In genomic region chr14:42130809-42131208, GRCh38 we compare ENCODE assay signal across 24 cellular contexts.
DNase-seq lines count a peak whose midpoint lies in the region; TF ChIP-seq lines count a peak whose summit lies in the region.
"Had no signal": no experiment of that assay in that cellular context is flagged by ENCODE, and none has a peak within 500 bp of the region (broad histone marks: within the 10 kb centered on the region; RNA-seq: fewer than 3 reads in every experiment).

No MANE protein-coding gene starts in this region.

- DNase-seq in MCF 10A (ENCODE audit: unreplicated experiment) (peak; percentile 24), breast epithelium (ENCODE audit: low spot score in 2 of 2) (no peak), fibroblast of mammary gland (ENCODE audit: low read depth) (peak; percentile 27), NCI-H1436 (lab: John Stamatoyannopoulos, UW) (no peak), posterior vena cava (ENCODE audit: low spot score) (no peak), DMS114 treated with DMSO at 0.1 percent for 48 hours (lab: John Stamatoyannopoulos, UW; ENCODE audit: unreplicated experiment) (no peak), globus pallidus (ENCODE audit: low spot score) (no peak)
- DNase-seq: AML-193; CD4-positive, alpha-beta T cell; GOT3; HFFc6; NCI-H1092 treated with DMSO at 0.1 percent for 48 hours; NCI-H146; NCI-H2029; NCI-H446 treated with DMSO at 0.1 percent for 48 hours; NCI-H526; NCI-H82; NK-92 treated with Interleukin-12 subunit alpha and Interleukin-12 subunit beta, amount 100 ng/mL, for 24 hours; PC-9; SHP77 had no signal

- no peaks in the 10 kb centered on the region for H3F3A ChIP-seq in SU-DHL-6 (ENCODE audit: insufficient read depth)

- H3K36me3 ChIP-seq in breast epithelium (no peaks in the 10 kb centered on the region), SU-DHL-6 (ENCODE audit: low read length) (no peaks in the 10 kb centered on the region)
- H3K36me3 ChIP-seq: BLaER1 treated with 17β-estradiol and CSF1 and Interleukin-3, amounts not matched to agents 10 nM and 100 nM; HAP-1 had no signal

- no peaks in the 10 kb centered on the region for H3K36me3 Mint-ChIP-seq in MCF 10A (ENCODE audit: insufficient read depth, unreplicated experiment)

- TF ChIP-seq POLR2A in breast epithelium (IDR thresholded peaks at IDR 0.05), result no peak

- intact Hi-C loops in MCF 10A (cut with micrococcal nuclease) (no loop called here), breast epithelium (cut with DNase I; ENCODE audit: low total_unique reads) (no loop called here), posterior vena cava (cut with DNase I) (no loop called here)

- peaks cover 8% of the 10 kb centered on the region for H3K4me1 Mint-ChIP-seq in MCF 10A (ENCODE audit: insufficient read depth, unreplicated experiment)

- no peaks in the 10 kb centered on the region for H3K27me3 Mint-ChIP-seq in MCF 10A (ENCODE audit: insufficient read depth, unreplicated experiment)
- H3K27me3 Mint-ChIP-seq: CD4-positive, alpha-beta T cell had no signal

- peak overlapping the region; percentile 47 for H3K27ac Mint-ChIP-seq in MCF 10A (ENCODE audit: low read depth, unreplicated experiment)
- H3K27ac Mint-ChIP-seq: CD4-positive, alpha-beta T cell; HFFc6 had no signal

- no peak overlapping the region for H3K4me3 Mint-ChIP-seq in MCF 10A (ENCODE audit: unreplicated experiment)
- H3K4me3 Mint-ChIP-seq: CD4-positive, alpha-beta T cell; HFFc6 had no signal

- TF ChIP-seq CTCF in MCF 10A (IDR thresholded peaks at IDR 0.05; ENCODE audit: unreplicated experiment), result no peak
- no peak for TF ChIP-seq CTCF in breast epithelium (IDR thresholded peaks at IDR 0.05)
- TF ChIP-seq CTCF in SU-DHL-6 (IDR thresholded peaks at IDR 0.05; ENCODE audit: insufficient read depth, low read length, poor library complexity, severe bottlenecking), result no peak
- no peak for TF ChIP-seq CTCF in fibroblast of mammary gland (conservative IDR thresholded peaks at IDR 0.05; ENCODE audit: control insufficient read depth, insufficient read depth, low read depth, low read length)

- no peaks in the 10 kb centered on the region for H4K20me1 ChIP-seq in SU-DHL-6 (ENCODE audit: low read depth, low read length)
- H4K20me1 ChIP-seq: BLaER1 treated with 17β-estradiol and CSF1 and Interleukin-3, amounts not matched to agents 10 nM and 100 nM had no signal

- no peaks in the 10 kb centered on the region for H3K9me2 ChIP-seq in SU-DHL-6 (replicated peaks; ENCODE audit: insufficient read depth, low read length)

- H3K9me3 ChIP-seq in breast epithelium (no peaks in the 10 kb centered on the region), SU-DHL-6 (ENCODE audit: insufficient read depth, low read length) (0 out of 2 replicates have a peak, but pooled peaks cover 2% of the 10 kb centered on the region)
- H3K9me3 ChIP-seq: BLaER1 treated with 17β-estradiol and CSF1 and Interleukin-3, amounts not matched to agents 10 nM and 100 nM; HAP-1 had no signal

- no peaks in the 10 kb centered on the region for H3K79me2 ChIP-seq in SU-DHL-6 (ENCODE audit: insufficient read depth, low read length)

- H3K9ac ChIP-seq in SU-DHL-6 (ENCODE audit: low read length), result no peak overlapping the region
- H3K9ac ChIP-seq: BLaER1 treated with 17β-estradiol and CSF1 and Interleukin-3, amounts not matched to agents 10 nM and 100 nM had no signal

- H3K27ac ChIP-seq in breast epithelium, result no peak overlapping the region
- no peak overlapping the region for H3K27ac ChIP-seq in SU-DHL-6 (ENCODE audit: low read depth, low read length)
- H3K27ac ChIP-seq: 22Rv1; BLaER1 treated with 17β-estradiol and CSF1 and Interleukin-3, amounts not matched to agents 10 nM and 100 nM; PC-9 had no signal

- CTCF ChIA-PET in MCF 10A (lab: Yijun Ruan, JAX), result interaction anchor here (0.7 kb wide), 1 partner anchor 763 kb away, joined by 4 read pairs; no protein-coding TSS in a partner anchor

- H2AFZ ChIP-seq in SU-DHL-6 (ENCODE audit: low read depth, low read length, severe bottlenecking), result peak overlapping the region; percentile 39
- H2AFZ ChIP-seq: PC-9 had no signal

- H3K4me3 ChIP-seq in breast epithelium (no peak overlapping the region), SU-DHL-6 (ENCODE audit: insufficient read depth, low read length, poor library complexity, severe bottlenecking) (no peak overlapping the region), fibroblast of mammary gland (ENCODE audit: control insufficient read depth, low read depth, low read length) (no peak overlapping the region)
- H3K4me3 ChIP-seq: BLaER1 treated with 17β-estradiol and CSF1 and Interleukin-3, amounts not matched to agents 10 nM and 100 nM; HAP-1; PC-9 had no signal

- no peak overlapping the region for H3K4me2 ChIP-seq in SU-DHL-6 (ENCODE audit: low read depth, low read length, poor library complexity, severe bottlenecking)
- H3K4me2 ChIP-seq: BLaER1 treated with 17β-estradiol and CSF1 and Interleukin-3, amounts not matched to agents 10 nM and 100 nM; PC-9 had no signal

- POLR2A ChIA-PET in MCF 10A (lab: Yijun Ruan, JAX), result no interaction called here

- BruUV-seq in MCF 10A (replicated peaks; lab: Mats Ljungman, UMichigan), result no TSS peak

- H3K27me3 ChIP-seq in breast epithelium (no peaks in the 10 kb centered on the region), SU-DHL-6 (ENCODE audit: low read length) (no peaks in the 10 kb centered on the region)
- H3K27me3 ChIP-seq: BLaER1 treated with 17β-estradiol and CSF1 and Interleukin-3, amounts not matched to agents 10 nM and 100 nM had no signal

- no peaks in the 10 kb centered on the region for H3K4me1 ChIP-seq in breast epithelium
- H3K4me1 ChIP-seq: BLaER1 treated with 17β-estradiol and CSF1 and Interleukin-3, amounts not matched to agents 10 nM and 100 nM; HAP-1 had no signal

- H3K9me3 Mint-ChIP-seq in MCF 10A (ENCODE audit: unreplicated experiment), result no peaks in the 10 kb centered on the region
- H3K9me3 Mint-ChIP-seq: HFFc6 had no signal

Comparison
In these comparisons a context has a peak if more than half of its experiments do, and no peak if none do; other contexts are left out.
1. DNase-seq: peak in MCF 10A (single experiment) and fibroblast of mammary gland (single experiment); none in breast epithelium (0 of 2), NCI-H1436 (single experiment), posterior vena cava (single experiment), DMS114 treated with DMSO at 0.1 percent for 48 hours (single experiment) and globus pallidus (single experiment).